11 cellular contexts compared by ENCODE assay signal in the genomic region with DNA sequence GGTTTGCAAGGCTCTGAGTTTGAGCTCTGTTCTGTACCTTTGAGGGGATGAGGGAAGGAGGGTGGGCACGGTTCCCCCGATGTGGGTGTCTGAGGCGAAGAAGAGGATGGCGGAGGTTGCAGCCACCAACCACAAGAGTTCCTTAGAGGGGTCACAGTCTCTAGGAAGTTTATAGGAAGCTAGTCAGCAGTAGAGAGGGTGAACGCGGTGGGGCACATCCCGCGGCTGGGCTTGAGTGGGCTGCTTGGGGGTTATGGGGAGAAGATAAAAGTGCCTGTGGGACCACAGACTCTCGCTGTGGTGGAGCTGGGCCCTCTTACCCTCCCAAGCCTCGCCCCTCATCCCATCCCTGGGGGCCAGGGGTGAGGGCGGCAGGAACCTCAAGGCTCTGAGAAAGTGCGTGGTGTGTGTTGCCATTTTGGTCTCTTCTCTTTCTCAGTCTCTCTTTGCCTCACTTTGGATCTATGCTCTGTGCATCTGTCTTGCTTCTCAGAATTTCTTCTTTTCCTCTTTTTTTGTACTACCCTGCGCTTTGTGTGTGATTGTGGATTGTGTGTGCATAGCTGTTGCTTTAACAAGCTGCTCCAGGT. TPM values are rescaled to one million over a fixed set of nuclear protein-coding genes. Genes with fewer than 3 reads are reported as not detected.
A peak's percentile ranks its signal among the peaks of the same experiment; 100 is the strongest.
DNase-seq lines count a peak whose midpoint lies in the region; ATAC-seq and TF ChIP-seq lines count a peak whose summit lies in the region.
"Had no signal": no experiment of that assay in that cellular context is flagged by ENCODE, and none has a peak within 500 bp of the region (broad histone marks: within the 10 kb centered on the region; RNA-seq: fewer than 3 reads in every experiment).

No MANE protein-coding gene starts in this region.

- no peaks in the 10 kb centered on the region for H3K27me3 ChIP-seq in Loucy (ENCODE audit: insufficient read depth, low read length, poor library complexity, severe bottlenecking)
- H3K27me3 ChIP-seq in neural progenitor cell = no peaks in the 10 kb centered on the region
- peaks cover 0 to 5% (median 0%) of the 10 kb centered on the region in 4 donors for H3K27me3 ChIP-seq in esophagus muscularis mucosa

- H3K9me3 ChIP-seq in Loucy (ENCODE audit: insufficient read depth, low read depth, low read length) (no peaks in the 10 kb centered on the region), neural progenitor cell (ENCODE audit: low read depth) (no peaks in the 10 kb centered on the region), esophagus muscularis mucosa (no peaks in the 10 kb centered on the region)

- no peak for ATAC-seq in HG02973 (IDR thresholded peaks at IDR 0.05; ENCODE audit: unreplicated experiment)

- H4K20me1 ChIP-seq in Loucy (ENCODE audit: insufficient read depth, low read length, poor library complexity, severe bottlenecking) = no peaks in the 10 kb centered on the region
- no peaks in the 10 kb centered on the region for H4K20me1 ChIP-seq in neural progenitor cell (ENCODE audit: low read depth)

- peaks cover 43% of the 10 kb centered on the region for H3K4me1 Mint-ChIP-seq in neural progenitor cell

- no peaks in the 10 kb centered on the region for H3K9me3 Mint-ChIP-seq in neural progenitor cell

- H2AFZ ChIP-seq in Loucy (ENCODE audit: low read length) (peak overlapping the region; percentile 79), neural progenitor cell (replicated peaks) (peak overlapping the region; percentile 100)

- H3K4me3 ChIP-seq in Loucy (ENCODE audit: low read length, poor library complexity, severe bottlenecking) (peak overlapping the region; percentile 52), neural progenitor cell (no peak overlapping the region), esophagus muscularis mucosa (peak overlapping the region in 1 of 4 donors; percentile 29)

- WGBS in esophagus muscularis mucosa = 81% methylated on average over 13 of the region's 13 CpGs

- H3K4me3 Mint-ChIP-seq in neural progenitor cell = peak overlapping the region; percentile 64

- H3F3A ChIP-seq in Loucy (ENCODE audit: low read depth) (no peaks in the 10 kb centered on the region), neural progenitor cell (ENCODE audit: low read depth) (peaks cover 11% of the 10 kb centered on the region)

- TF ChIP-seq CTCF in Loucy (conservative IDR thresholded peaks at IDR 0.05; ENCODE audit: low read length) (no peak), neural progenitor cell (IDR thresholded peaks at IDR 0.05) (no peak), esophagus muscularis mucosa (IDR thresholded peaks at IDR 0.05) (no peak)

- no peaks in the 10 kb centered on the region for H3K36me3 Mint-ChIP-seq in neural progenitor cell

- H3K27ac Mint-ChIP-seq in neural progenitor cell = peak overlapping the region; percentile 98

- peak overlapping the region; percentile 63 for H3K4me2 ChIP-seq in Loucy (ENCODE audit: low read depth, low read length, poor library complexity, severe bottlenecking)
- H3K4me2 ChIP-seq in neural progenitor cell = peak overlapping the region; percentile 51

- no peaks in the 10 kb centered on the region for H3K36me3 ChIP-seq in Loucy (ENCODE audit: insufficient read depth, low read length)
- no peaks in the 10 kb centered on the region for H3K36me3 ChIP-seq in neural progenitor cell
- no peaks in the 10 kb centered on the region for H3K36me3 ChIP-seq in esophagus muscularis mucosa

- TF ChIP-seq POLR2A in esophagus muscularis mucosa (IDR thresholded peaks at IDR 0.05; ENCODE audit: low read depth) = no peak

- H3K79me2 ChIP-seq in Loucy (ENCODE audit: insufficient read depth, low read length) (no peaks in the 10 kb centered on the region), neural progenitor cell (ENCODE audit: low read depth) (no peaks in the 10 kb centered on the region)

- H3K27ac ChIP-seq in cingulate gyrus (ENCODE audit: low read depth, low read length) (peak overlapping the region; percentile 84), neural progenitor cell (no peak overlapping the region), esophagus muscularis mucosa (replicated peaks in 1 of 4) (peak overlapping the region in 2 of 4 donors; percentile 2 to 32)

- peak; percentile 25 for DNase-seq in CD1c-positive myeloid dendritic cell (ENCODE audit: extremely low spot score)
- DNase-seq in neural progenitor cell (ENCODE audit: low spot score) = no peak
- DNase-seq in NCI-H510A treated with DMSO at 0.1 percent for 48 hours (lab: John Stamatoyannopoulos, UW) = no peak
- no peak for DNase-seq in esophagus muscularis mucosa (ENCODE audit: extremely low spot score)
- no peak for DNase-seq in NCI-H748 treated with DMSO at 0.1 percent for 48 hours (lab: John Stamatoyannopoulos, UW)
- DNase-seq: COR-L47, kidney had no signal

- peaks cover 21% of the 10 kb centered on the region for H3K4me1 ChIP-seq in Loucy (ENCODE audit: insufficient read depth, low read length, poor library complexity, severe bottlenecking)
- peaks cover 26% of the 10 kb centered on the region for H3K4me1 ChIP-seq in neural progenitor cell
- peaks cover 0 to 12% (median 6%) of the 10 kb centered on the region in 4 donors for H3K4me1 ChIP-seq in esophagus muscularis mucosa

- H3K9me2 ChIP-seq in Loucy (replicated peaks; ENCODE audit: low read depth, low read length) = no peaks in the 10 kb centered on the region

- H3K9ac ChIP-seq in Loucy (ENCODE audit: low read depth, low read length, poor library complexity, severe bottlenecking) (peak overlapping the region; percentile 58), neural progenitor cell (no peak overlapping the region)

- intact Hi-C loops in esophagus muscularis mucosa (cut with DNase I) = no loop called here

- no peak for TF ChIP-seq EP300 in esophagus muscularis mucosa (IDR thresholded peaks at IDR 0.05)

- H3K27me3 Mint-ChIP-seq in neural progenitor cell (ENCODE audit: insufficient read depth, low read depth) = peaks cover 3% of the 10 kb centered on the region

RNA-seq across cellular contexts. Expression of a gene that starts 2.7 kb away (rescaled TPM):
- total RNA-seq in neural progenitor cell (ENCODE audit: low replicate concordance) (2.0 and 2.5 TPM in 2 replicates), esophagus muscularis mucosa (10 to 100 TPM in 2 of 4 donors, 1 to 10 TPM in 2; 6.6 to 16.2 (median 10.1) TPM)

RNA-seq across cellular contexts. Expression of a gene that starts 19.7 kb away (rescaled TPM):
- total RNA-seq in neural progenitor cell (ENCODE audit: low replicate concordance) (0.45 and 2.9 TPM in 2 replicates), esophagus muscularis mucosa (1 to 10 TPM; 1.7 to 4.0 (median 2.9) TPM)
- total RNA-seq: SK-MEL-5 had no signal

RNA-seq across cellular contexts. Expression of a gene that starts 25.9 kb away (rescaled TPM):
- 134 and 608 TPM in 2 replicates for total RNA-seq in neural progenitor cell (ENCODE audit: low replicate concordance)
- total RNA-seq in esophagus muscularis mucosa = 100 to 1,000 TPM; 256 to 419 (median 338) TPM

RNA-seq across cellular contexts. Expression of a gene that starts 29.6 kb away (rescaled TPM):
- 10.0 and 27.6 TPM in 2 replicates for total RNA-seq in neural progenitor cell (ENCODE audit: low replicate concordance)
- 10 to 100 TPM in 2 of 4 donors, 1 to 10 TPM in 2; 3.7 to 12.1 (median 10.0) TPM for total RNA-seq in esophagus muscularis mucosa

RNA-seq across cellular contexts. Expression of a gene that starts 36.2 kb away (rescaled TPM):
- total RNA-seq in neural progenitor cell (ENCODE audit: low replicate concordance) (14.1 and 52.6 TPM in 2 replicates), esophagus muscularis mucosa (10 to 100 TPM; 16.4 to 30.7 (median 26.8) TPM)
